Comparison of ENCODE assay signal across 24 cellular contexts in the genomic region with DNA sequence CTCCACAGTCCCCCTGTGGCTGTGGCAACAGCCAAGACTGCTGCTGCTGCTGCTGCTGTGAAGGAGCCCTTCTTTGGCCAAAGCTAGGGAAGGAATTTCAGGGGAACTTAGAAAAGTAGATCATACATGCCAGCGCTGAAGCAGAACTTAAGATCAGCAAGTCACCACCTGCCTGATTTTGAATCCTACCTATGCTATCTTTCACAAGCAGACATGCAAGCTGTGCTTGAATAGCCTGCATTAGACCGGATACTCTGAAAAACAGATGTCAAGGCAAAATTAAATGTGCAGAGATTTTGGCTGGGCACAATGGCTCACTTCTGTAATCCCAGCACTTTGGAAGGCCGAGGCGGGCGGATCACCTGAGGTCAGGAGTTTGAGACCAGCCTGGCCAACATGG.
"Had no signal": no experiment of that assay in that cellular context is flagged by ENCODE, and none has a peak within 500 bp of the region (broad histone marks: within the 10 kb centered on the region; RNA-seq: fewer than 3 reads in every experiment).

No MANE protein-coding gene starts in this region.

- H3K4me1 Mint-ChIP-seq: activated CD4-positive, alpha-beta T cell treated with anti-CD3 and anti-CD28 coated beads, Interleukin-2, amount 10 ng/mL, durations not matched to agents 24 days and 14 days; activated naive CD4-positive, alpha-beta T cell treated with anti-CD3 and anti-CD28 coated beads, Interleukin-2, amount 10 ng/mL, durations not matched to agents 7 days and 5 days; activated naive CD8-positive, alpha-beta T cell treated with anti-CD3 and anti-CD28 coated beads for 36 hours had no signal

- H3K27ac Mint-ChIP-seq: activated B cell treated with CpG ODN at 0.5 μM for 24 hours; activated CD4-positive, alpha-beta T cell treated with anti-CD3 and anti-CD28 coated beads, Interleukin-2, amount 10 ng/mL, durations not matched to agents 24 days and 14 days; activated naive CD4-positive, alpha-beta T cell treated with anti-CD3 and anti-CD28 coated beads, Interleukin-2, amount 10 ng/mL, durations not matched to agents 7 days and 5 days; activated naive CD8-positive, alpha-beta T cell treated with anti-CD3 and anti-CD28 coated beads for 36 hours; T-helper 17 cell had no signal

- H3K36me3 Mint-ChIP-seq: activated naive CD4-positive, alpha-beta T cell treated with anti-CD3 and anti-CD28 coated beads, Interleukin-2, amount 10 ng/mL, durations not matched to agents 7 days and 5 days; activated naive CD8-positive, alpha-beta T cell treated with anti-CD3 and anti-CD28 coated beads for 36 hours had no signal

- H3K4me3 Mint-ChIP-seq: activated B cell treated with CpG ODN at 0.5 μM for 24 hours; activated CD4-positive, alpha-beta T cell treated with anti-CD3 and anti-CD28 coated beads, Interleukin-2, amount 10 ng/mL, durations not matched to agents 24 days and 14 days; activated naive CD4-positive, alpha-beta T cell treated with anti-CD3 and anti-CD28 coated beads, Interleukin-2, amount 10 ng/mL, durations not matched to agents 7 days and 5 days; activated naive CD8-positive, alpha-beta T cell treated with anti-CD3 and anti-CD28 coated beads for 36 hours; activated T-cell treated with anti-CD3 and anti-CD28 coated beads, Interleukin-2, amount 50 U/mL, for 4 hours; central memory CD8-positive, alpha-beta T cell; T-helper 17 cell had no signal

- DNase-seq: activated B cell treated with CpG ODN at 0.5 μM for 24 hours; activated CD4-positive, alpha-beta T cell treated with anti-CD3 and anti-CD28 coated beads for 1 hour; activated CD4-positive, alpha-beta T cell treated with anti-CD3 and anti-CD28 coated beads, Interleukin-2, amount 10 ng/mL, durations not matched to agents 24 days and 14 days; activated CD4-positive, alpha-beta T cell treated with anti-CD3 and anti-CD28 coated beads, Interleukin-2, amount 50 U/mL, for 48 hours; activated CD8-positive, alpha-beta memory T cell treated with anti-CD3 and anti-CD28 coated beads for 24 hours; activated effector memory CD4-positive, alpha-beta T cell treated with anti-CD3 and anti-CD28 coated beads, Interleukin-2, amount 50 U/mL, for 16 hours; activated naive CD4-positive, alpha-beta T cell treated with anti-CD3 and anti-CD28 coated beads, Interleukin-2, amount 10 ng/mL, durations not matched to agents 7 days and 5 days; activated naive CD8-positive, alpha-beta T cell treated with anti-CD3 and anti-CD28 coated beads for 36 hours; activated T-cell treated with anti-CD3 and anti-CD28 coated beads, Interleukin-2, amount 50 U/mL, for 4 hours; Karpas-422; MM.1S; NCI-H1105 treated with DMSO at 0.1 percent for 48 hours; NCI-H1436 treated with DMSO at 0.1 percent for 48 hours; NCI-H187; NCI-H2081 treated with DMSO at 0.1 percent for 48 hours; NCI-H345; NCI-H510A; NCI-H526 treated with DMSO at 0.1 percent for 48 hours; NCI-H82; RPMI8226; SHP77 treated with DMSO at 0.1 percent for 48 hours; T-helper 17 cell; T-helper 9 cell had no signal

- H3K9me3 Mint-ChIP-seq: activated B cell treated with CpG ODN at 0.5 μM for 24 hours; activated CD4-positive, alpha-beta T cell treated with anti-CD3 and anti-CD28 coated beads, Interleukin-2, amount 10 ng/mL, durations not matched to agents 24 days and 14 days; activated naive CD4-positive, alpha-beta T cell treated with anti-CD3 and anti-CD28 coated beads, Interleukin-2, amount 10 ng/mL, durations not matched to agents 7 days and 5 days; activated naive CD8-positive, alpha-beta T cell treated with anti-CD3 and anti-CD28 coated beads for 36 hours; activated T-cell treated with anti-CD3 and anti-CD28 coated beads, Interleukin-2, amount 50 U/mL, for 4 hours; central memory CD8-positive, alpha-beta T cell had no signal

- ATAC-seq: activated T-cell treated with anti-CD3 and anti-CD28 coated beads, Interleukin-2, amount 50 U/mL, for 4 hours; T-helper 17 cell had no signal
